ENCODE assay signal across 8 cellular contexts in the genomic region with DNA sequence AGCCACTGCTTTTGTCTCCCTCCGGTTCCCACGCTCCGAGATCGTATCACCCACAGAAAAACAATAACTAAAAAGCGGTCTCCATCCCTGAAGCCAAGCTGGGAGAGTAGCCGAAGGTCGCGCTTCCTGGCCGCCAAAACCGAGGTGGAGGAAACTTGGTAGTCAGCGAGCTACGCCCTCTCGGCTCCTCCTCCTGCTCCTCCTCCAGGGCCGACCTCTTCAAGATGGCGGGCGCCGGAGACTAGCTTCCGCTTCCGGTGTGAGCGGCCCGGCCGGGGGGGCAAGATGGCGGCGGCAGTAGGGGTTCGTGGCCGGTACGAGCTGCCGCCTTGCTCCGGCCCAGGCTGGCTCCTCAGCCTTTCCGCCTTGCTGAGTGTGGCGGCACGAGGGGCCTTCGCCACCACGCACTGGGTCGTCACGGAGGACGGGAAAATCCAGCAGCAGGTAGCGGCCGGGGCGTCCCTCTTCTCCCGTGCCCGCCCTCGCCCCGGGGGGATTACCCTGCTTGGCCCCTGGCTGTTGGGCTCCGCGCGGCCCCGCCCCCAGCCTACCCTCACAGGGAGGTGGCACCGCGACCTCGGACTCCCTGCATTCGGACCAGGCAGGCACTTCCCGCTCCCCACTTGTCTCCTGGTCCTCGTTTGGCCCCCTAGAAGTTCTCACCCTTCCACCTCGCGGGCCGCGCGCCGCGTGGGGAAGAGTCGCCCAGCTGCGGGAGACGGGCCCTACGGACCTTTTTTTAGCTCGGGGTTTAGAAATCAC. TPM values are rescaled to one million over a fixed set of nuclear protein-coding genes. Genes with fewer than 3 reads are reported as not detected.
A peak's percentile ranks its signal among the peaks of the same experiment; 100 is the strongest.
DNase-seq lines count a peak whose midpoint lies in the region; ATAC-seq, FAIRE-seq and TF ChIP-seq lines count a peak whose summit lies in the region.

A gene with protein sequence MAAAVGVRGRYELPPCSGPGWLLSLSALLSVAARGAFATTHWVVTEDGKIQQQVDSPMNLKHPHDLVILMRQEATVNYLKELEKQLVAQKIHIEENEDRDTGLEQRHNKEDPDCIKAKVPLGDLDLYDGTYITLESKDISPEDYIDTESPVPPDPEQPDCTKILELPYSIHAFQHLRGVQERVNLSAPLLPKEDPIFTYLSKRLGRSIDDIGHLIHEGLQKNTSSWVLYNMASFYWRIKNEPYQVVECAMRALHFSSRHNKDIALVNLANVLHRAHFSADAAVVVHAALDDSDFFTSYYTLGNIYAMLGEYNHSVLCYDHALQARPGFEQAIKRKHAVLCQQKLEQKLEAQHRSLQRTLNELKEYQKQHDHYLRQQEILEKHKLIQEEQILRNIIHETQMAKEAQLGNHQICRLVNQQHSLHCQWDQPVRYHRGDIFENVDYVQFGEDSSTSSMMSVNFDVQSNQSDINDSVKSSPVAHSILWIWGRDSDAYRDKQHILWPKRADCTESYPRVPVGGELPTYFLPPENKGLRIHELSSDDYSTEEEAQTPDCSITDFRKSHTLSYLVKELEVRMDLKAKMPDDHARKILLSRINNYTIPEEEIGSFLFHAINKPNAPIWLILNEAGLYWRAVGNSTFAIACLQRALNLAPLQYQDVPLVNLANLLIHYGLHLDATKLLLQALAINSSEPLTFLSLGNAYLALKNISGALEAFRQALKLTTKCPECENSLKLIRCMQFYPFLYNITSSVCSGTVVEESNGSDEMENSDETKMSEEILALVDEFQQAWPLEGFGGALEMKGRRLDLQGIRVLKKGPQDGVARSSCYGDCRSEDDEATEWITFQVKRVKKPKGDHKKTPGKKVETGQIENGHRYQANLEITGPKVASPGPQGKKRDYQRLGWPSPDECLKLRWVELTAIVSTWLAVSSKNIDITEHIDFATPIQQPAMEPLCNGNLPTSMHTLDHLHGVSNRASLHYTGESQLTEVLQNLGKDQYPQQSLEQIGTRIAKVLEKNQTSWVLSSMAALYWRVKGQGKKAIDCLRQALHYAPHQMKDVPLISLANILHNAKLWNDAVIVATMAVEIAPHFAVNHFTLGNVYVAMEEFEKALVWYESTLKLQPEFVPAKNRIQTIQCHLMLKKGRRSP (plus strand): TSS at position 251 of the 762 bp plus-strand sequence. CDS start 35 bp downstream, at position 286.

- H3K4me1 ChIP-seq in adrenal gland (replicated peaks in 1 of 2) (peaks cover 14 to 22% of the 10 kb centered on the region in 2 donors), heart right ventricle (peaks cover 6 to 34% (median 26%) of the 10 kb centered on the region in 9 donors), upper lobe of left lung (peaks cover 20 to 32% (median 23%) of the 10 kb centered on the region in 4 donors)

- no peak for TF ChIP-seq CTCF in adrenal gland (IDR thresholded peaks at IDR 0.05)
- no peak for TF ChIP-seq CTCF in heart right ventricle (IDR thresholded peaks at IDR 0.05)
- peak in 1 of 6 experiments; percentile 4 for TF ChIP-seq CTCF in upper lobe of left lung (IDR thresholded peaks at IDR 0.05)

- H3K27me3 ChIP-seq in adrenal gland (no peaks in the 10 kb centered on the region), heart right ventricle (no peaks in the 10 kb centered on the region), upper lobe of left lung (no peaks in the 10 kb centered on the region)

- H3K4me3 ChIP-seq in adrenal gland (peak within 1 kb of the TSS; percentile 73 to 95 (median 91)), heart right ventricle (peak within 1 kb of the TSS; percentile 46 to 99 (median 93)), upper lobe of left lung (peak within 1 kb of the TSS; percentile 67 to 97 (median 96))

- intact Hi-C loops in adrenal gland (cut with DNase I) = no loop called here
- intact Hi-C loops in heart right ventricle (cut with DNase I) = no loop called here
- intact Hi-C loops in posterior cingulate gyrus (cut with DNase I) = no loop called here

- 0 to 1% (median 1%) methylated on average over 31 to 66 of the region's 66 CpGs for WGBS in adrenal gland, 4 donors
- 0% methylated on average over 66 of the region's 66 CpGs for WGBS in heart right ventricle, 2 donors
- 0% methylated on average over 32 to 47 of the region's 66 CpGs for WGBS in upper lobe of left lung, 2 donors

- ATAC-seq in HG02840 (IDR thresholded peaks at IDR 0.05; ENCODE audit: low FRiP score, unreplicated experiment) = peak; percentile 96
- peak; percentile 99 to 100 (median 99) for ATAC-seq in heart right ventricle
- peak; percentile 98 to 100 for ATAC-seq in upper lobe of left lung (ENCODE audit: low FRiP score in 2 of 2)

- TF ChIP-seq EP300 in upper lobe of left lung (IDR thresholded peaks at IDR 0.05) = peak in 1 of 4 donors; percentile 8

- FAIRE-seq in GM12891 (lab: Jason Lieb, UNC) = peak; percentile 96

- H3K27ac ChIP-seq in adrenal gland = peak within 1 kb of the TSS; percentile 22 to 97 (median 83)
- peak within 1 kb of the TSS; percentile 58 to 97 (median 91) for H3K27ac ChIP-seq in heart right ventricle
- H3K27ac ChIP-seq in upper lobe of left lung = peak within 1 kb of the TSS; percentile 87 to 97 (median 96)

- H3K36me3 ChIP-seq in adrenal gland (replicated peaks in 1 of 2) = no peaks in the 10 kb centered on the region
- peaks cover 0 to 10% (median 0%) of the 10 kb centered on the region in 9 donors for H3K36me3 ChIP-seq in heart right ventricle
- no peaks in the 10 kb centered on the region for H3K36me3 ChIP-seq in upper lobe of left lung

- TF ChIP-seq POLR2A in GM12891 (IDR thresholded peaks at IDR 0.05; ENCODE audit: low read depth, low read length) (peak; percentile 96), adrenal gland (IDR thresholded peaks at IDR 0.05) (peak; percentile 67 to 74), upper lobe of left lung (IDR thresholded peaks at IDR 0.05) (peak in 3 of 4 donors; percentile 82 to 93 (median 83))

- H3K9me3 ChIP-seq in adrenal gland (replicated peaks in 1 of 3) (no peaks in the 10 kb centered on the region), heart right ventricle (no peaks in the 10 kb centered on the region), upper lobe of left lung (no peaks in the 10 kb centered on the region)

- DNase-seq in GM12891 (ENCODE audit: insufficient read length, low spot score) (peak; percentile 79), NCI-H1436 treated with DMSO at 0.1 percent for 48 hours (lab: John Stamatoyannopoulos, UW) (peak; percentile 68), T-helper 1 cell (peak; percentile 85 to 93 (median 88)), adrenal gland (peak; percentile 93 to 97 (median 96)), heart right ventricle (peak; percentile 95 to 96), posterior cingulate gyrus (peak; percentile 92 to 99 (median 95)), upper lobe of left lung (peak; percentile 96 to 97)

TF ChIP-seq in GM12891, 5 proteins besides CTCF, POLR2A, EP300 and RAD21:
- 0 out of 2 replicates have a peak, but pooled peaks have one; percentile 52 for TF ChIP-seq POU2F2 (IDR thresholded peaks at IDR 0.05; ENCODE audit: low read depth, low read length)
- TF ChIP-seq TAF1 (IDR thresholded peaks at IDR 0.05; ENCODE audit: low read depth, low read length) = peak; percentile 96
- TF ChIP-seq SPI1 (IDR thresholded peaks at IDR 0.05; ENCODE audit: low read depth, low read length) = 0 out of 2 replicates have a peak, but pooled peaks have one; percentile 32
- no peak for TF ChIP-seq PAX5 (IDR thresholded peaks at IDR 0.05; ENCODE audit: insufficient read depth, low read length, severe bottlenecking)
- peak; percentile 96 for TF ChIP-seq POLR2AphosphoS5 (IDR thresholded peaks at IDR 0.05; ENCODE audit: low read depth, low read length)

RNA-seq across cellular contexts. Expression of the gene that starts here (rescaled TPM):
- polyA plus RNA-seq in GM12891 (2012; ENCODE audit: low read depth, missing spikeins) = 27.8 TPM
- total RNA-seq in adrenal gland (100 to 1,000 TPM in 2 of 8 donors, 10 to 100 TPM in 6; 44.2 to 126 (median 69.2) TPM), heart right ventricle (10 to 100 TPM; 25.1 to 33.8 (median 29.8) TPM), upper lobe of left lung (100 to 1,000 TPM in 3 of 6 donors, 10 to 100 TPM in 3; 61.2 to 313 (median 126) TPM)
- polyA plus RNA-seq in adrenal gland (10 to 100 TPM; 52.8 to 75.7 (median 58.7) TPM), heart right ventricle (10 to 100 TPM; 20.4 to 42.1 TPM)

Comparison
In these comparisons a context has a peak if more than half of its experiments do, and no peak if none do; other contexts are left out.
1. Peak in every context shown above with its lines: DNase-seq, ATAC-seq, H3K4me3 ChIP-seq and H3K27ac ChIP-seq.